ENCODE assay signal across 22 cellular contexts in genomic region chr6:56386717-56387116, GRCh38.
"Had no signal": no experiment of that assay in that cellular context is flagged by ENCODE, and none has a peak within 500 bp of the region (broad histone marks: within the 10 kb centered on the region; RNA-seq: fewer than 3 reads in every experiment).

No MANE protein-coding gene starts in this region.

- H3K36me3 ChIP-seq: brain microvascular endothelial cell, gastroesophageal sphincter, neutrophil, sigmoid colon, thoracic aorta, upper lobe of left lung had no signal

- H3K27ac ChIP-seq: brain microvascular endothelial cell, gastroesophageal sphincter, neutrophil, upper lobe of left lung had no signal

- H3K4me3 ChIP-seq: gastroesophageal sphincter, sigmoid colon, thoracic aorta, upper lobe of left lung had no signal

- ATAC-seq: activated CD8-positive, alpha-beta T cell treated with anti-CD3 and anti-CD28 coated beads for 36 hours; activated T-cell treated with anti-CD3 and anti-CD28 coated beads, Interleukin-2, amount 50 U/mL, for 4 hours; activated T-helper 17 cell treated with anti-CD3 and anti-CD28 coated beads, Interleukin-2, amount 50 U/mL, for 72 hours; gastroesophageal sphincter had no signal

- DNase-seq: activated CD4-positive, alpha-beta T cell treated with anti-CD3 and anti-CD28 coated beads for 1 hour; activated CD4-positive, alpha-beta T cell treated with anti-CD3 and anti-CD28 coated beads, Interleukin-2, amount 50 U/mL, for 1 hour; activated CD8-positive, alpha-beta T cell treated with anti-CD3 and anti-CD28 coated beads for 36 hours; activated gamma-delta T cell treated with Interleukin-2 at 50 U/mL for 16 hours; activated naive CD4-positive, alpha-beta T cell treated with anti-CD3 and anti-CD28 coated beads, Interleukin-2, amount 50 U/mL, for 16 hours; activated T-cell treated with anti-CD3 and anti-CD28 coated beads, Interleukin-2, amount 50 U/mL, for 4 hours; amniotic stem cell; brain microvascular endothelial cell; cortex of kidney; hippocampal formation; left cardiac atrium; mammary epithelial cell; naive B cell; nephron progenitor cell; sigmoid colon; small intestine; stimulated activated CD4-positive, alpha-beta T cell treated with anti-CD3 and anti-CD28 coated beads, Interleukin-4, amount 100 ng/mL, for 24 hours; upper lobe of left lung had no signal

- H3K27me3 ChIP-seq: brain microvascular endothelial cell, gastroesophageal sphincter, neutrophil, sigmoid colon, upper lobe of left lung had no signal

- H3K9me3 ChIP-seq: gastroesophageal sphincter, neutrophil, thoracic aorta, upper lobe of left lung had no signal
